In the genomic region with DNA sequence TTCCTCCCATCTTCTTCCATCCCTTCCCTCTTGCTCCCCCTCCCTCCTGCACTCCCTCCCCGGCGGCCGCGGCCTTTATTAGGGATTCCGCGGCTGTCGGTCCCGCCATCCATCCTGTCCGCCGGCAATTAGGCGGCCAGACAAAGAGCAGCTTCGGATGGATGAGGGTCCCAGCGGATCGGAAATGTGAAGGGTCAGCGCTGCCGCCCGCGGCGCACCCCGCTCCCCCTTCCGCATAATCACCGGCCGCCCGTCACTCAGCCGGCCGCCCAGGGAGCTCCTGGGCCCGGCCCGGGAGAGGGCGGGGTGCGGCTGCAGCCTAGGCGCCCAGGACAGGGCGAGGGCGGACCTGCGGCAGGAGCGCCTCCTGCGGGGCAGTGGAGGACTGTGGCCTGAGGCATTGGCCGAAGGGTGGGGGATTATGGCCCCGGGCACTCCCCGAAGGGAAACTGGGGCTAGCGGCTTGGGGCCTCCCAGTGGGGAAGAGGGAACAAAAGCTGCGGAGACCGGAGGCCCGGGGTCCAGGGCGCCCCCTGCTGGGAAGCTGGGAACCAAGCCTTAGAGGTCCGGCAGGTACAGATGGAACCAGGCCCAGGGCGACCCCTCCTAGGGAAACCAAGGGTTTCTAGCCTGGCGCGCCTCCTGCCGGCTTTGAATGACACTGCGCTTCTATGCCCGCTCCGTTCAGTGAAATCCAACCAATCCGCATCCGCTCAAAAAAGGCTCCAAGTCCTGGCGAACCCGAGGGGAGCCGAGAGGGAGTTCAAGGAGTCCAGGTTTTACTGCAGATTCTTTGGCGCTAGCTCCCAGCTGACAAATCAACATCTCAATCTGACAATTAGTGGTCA, we compare ENCODE assay signal across 8 cellular contexts. TPM values are rescaled to one million over a fixed set of nuclear protein-coding genes. Genes with fewer than 3 reads are reported as not detected.
A peak's percentile ranks its signal among the peaks of the same experiment; 100 is the strongest.
DNase-seq lines count a peak whose midpoint lies in the region; ATAC-seq and TF ChIP-seq lines count a peak whose summit lies in the region.

No MANE protein-coding gene starts in this region.

- POLR2A ChIA-PET in A673 (lab: Charles Lee; ENCODE audit: low non-redundant PET): no interaction called here

- H3K4me3 Mint-ChIP-seq in effector memory CD8-positive, alpha-beta T cell: peak overlapping the region; percentile 78 to 79

- TF ChIP-seq CTCF in A673 (conservative IDR thresholded peaks at IDR 0.05; ENCODE audit: low read depth, low read length): peak; percentile 95

- H2BK15ac ChIP-seq in mesenchymal stem cell (ENCODE audit: low read depth, poor library complexity, severe bottlenecking): no peak overlapping the region

- no peak overlapping the region for H3K4ac ChIP-seq in mesenchymal stem cell (ENCODE audit: low read depth in 1 of 2, low read length in 2 of 2)

- H3K4me2 ChIP-seq in mesenchymal stem cell (ENCODE audit: low read length, poor library complexity, severe bottlenecking): peak overlapping the region; percentile 63

- DNase-seq in A673 (ENCODE audit: low spot score) (peak; percentile 94), NCI-H82 (lab: John Stamatoyannopoulos, UW) (peak; percentile 99), mesenchymal stem cell (peak; percentile 75)
- peak; percentile 44 for DNase-seq in activated CD8-positive, alpha-beta memory T cell treated with anti-CD3 and anti-CD28 coated beads for 4 hours (ENCODE audit: low read depth in 2 of 2)
- DNase-seq in effector memory CD8-positive, alpha-beta T cell: peak; percentile 66 to 68 (median 67)
- peak; percentile 51 for DNase-seq in stimulated activated CD8-positive, alpha-beta memory T cell treated with anti-CD3 and anti-CD28 coated beads, Interleukin-12 subunit alpha, Interleukin-12 subunit beta, amount 100 ng/mL, for 24 hours (ENCODE audit: extremely low read depth)

- H2AK5ac ChIP-seq in mesenchymal stem cell (ENCODE audit: low read length, severe bottlenecking): no peak overlapping the region

- intact Hi-C loops in A673 (cut with micrococcal nuclease; ENCODE audit: unreplicated experiment): no loop called here

- CTCF ChIA-PET in A673 (lab: Charles Lee): interaction anchor here (0.8 to 1.8 kb wide), 3 partner anchors 16 to 53 kb away, joined by 3 to 15 read pairs (median 5); a partner anchor contains a TSS

- H2BK12ac ChIP-seq in mesenchymal stem cell (ENCODE audit: low read length in 2 of 2): peak overlapping the region in 1 of 2 experiments; percentile 19

- no TSS peak for BruUV-seq in A673 (replicated peaks; lab: Mats Ljungman, UMichigan)

- H3K27ac Mint-ChIP-seq in effector memory CD8-positive, alpha-beta T cell: no peak overlapping the region

- H2BK120ac ChIP-seq in mesenchymal stem cell (ENCODE audit: low read depth, low read length): no peak overlapping the region

- H3K18ac ChIP-seq in mesenchymal stem cell (ENCODE audit: low read depth in 1 of 2, low read length in 2 of 2): no peak overlapping the region

- peaks cover 26 to 62% of the 10 kb centered on the region in 2 donors for H3K27me3 Mint-ChIP-seq in effector memory CD8-positive, alpha-beta T cell

- no peaks in the 10 kb centered on the region for H3K9me3 ChIP-seq in A673 (ENCODE audit: low read depth, low read length, poor library complexity, severe bottlenecking)
- no peaks in the 10 kb centered on the region for H3K9me3 ChIP-seq in mesenchymal stem cell (ENCODE audit: control insufficient read depth, low read length)

- peak; percentile 72 for ATAC-seq in GM18868 (IDR thresholded peaks at IDR 0.05; ENCODE audit: unreplicated experiment)
- ATAC-seq in HG03457 (IDR thresholded peaks at IDR 0.05; ENCODE audit: unreplicated experiment): peak; percentile 42
- peak; percentile 72 for ATAC-seq in effector memory CD8-positive, alpha-beta T cell (replicated peaks)

- H2BK5ac ChIP-seq in mesenchymal stem cell (ENCODE audit: low read depth, low read length, poor library complexity, severe bottlenecking): no peak overlapping the region

- H3K14ac ChIP-seq in mesenchymal stem cell (ENCODE audit: low read length in 2 of 2): peak overlapping the region in 1 of 2 experiments; percentile 49

- H3K4me1 Mint-ChIP-seq in effector memory CD8-positive, alpha-beta T cell (ENCODE audit: low read depth in 2 of 2): peaks cover 36 to 41% of the 10 kb centered on the region in 2 donors

- H3K23ac ChIP-seq in mesenchymal stem cell (ENCODE audit: low read length in 2 of 2): peak overlapping the region in 1 of 2 experiments; percentile 73

- H4K8ac ChIP-seq in mesenchymal stem cell (ENCODE audit: low read length): no peak overlapping the region

- no peaks in the 10 kb centered on the region for H3K36me3 ChIP-seq in A673 (ENCODE audit: insufficient read depth, low read length, poor library complexity, severe bottlenecking)
- no peaks in the 10 kb centered on the region for H3K36me3 ChIP-seq in mesenchymal stem cell (ENCODE audit: control insufficient read depth in 1 of 2, insufficient read depth in 2 of 2, low read depth in 1 of 2, low read length in 2 of 2)

- under 1% methylated on average over 47 of the region's 58 CpGs for WGBS in mesenchymal stem cell

- H3K4me1 ChIP-seq in A673 (ENCODE audit: insufficient read depth, low read length, poor library complexity, severe bottlenecking): peaks cover 38% of the 10 kb centered on the region
- H3K4me1 ChIP-seq in mesenchymal stem cell (ENCODE audit: control insufficient read depth, insufficient read depth, low read depth, low read length): peaks cover 55% of the 10 kb centered on the region

- no peak overlapping the region for H3K9ac ChIP-seq in mesenchymal stem cell (ENCODE audit: low read length)

- H3K79me1 ChIP-seq in mesenchymal stem cell (replicated peaks; ENCODE audit: low read length, poor library complexity, severe bottlenecking): no peaks in the 10 kb centered on the region

- H2AFZ ChIP-seq in mesenchymal stem cell (ENCODE audit: low read depth, low read length): peak overlapping the region; percentile 49

- H3K27ac ChIP-seq in A673 (ENCODE audit: low read depth, low read length, poor library complexity, severe bottlenecking) (no peak overlapping the region), mesenchymal stem cell (ENCODE audit: low read length, poor library complexity, severe bottlenecking) (no peak overlapping the region)

- peaks cover 14% of the 10 kb centered on the region for H3K27me3 ChIP-seq in A673 (replicated peaks; ENCODE audit: insufficient read depth, low read depth, low read length, poor library complexity)
- H3K27me3 ChIP-seq in mesenchymal stem cell (ENCODE audit: control insufficient read depth in 1 of 2, insufficient read depth in 1 of 2, low read length in 2 of 2): peaks cover 95 to 96% of the 10 kb centered on the region in 2 experiments

- H3K36me3 Mint-ChIP-seq in effector memory CD8-positive, alpha-beta T cell (ENCODE audit: insufficient read depth): peaks cover 15% of the 10 kb centered on the region

- H4K91ac ChIP-seq in mesenchymal stem cell (ENCODE audit: low read length): no peak overlapping the region

- H3K4me3 ChIP-seq in A673 (ENCODE audit: low read depth, low read length, poor library complexity, severe bottlenecking) (peak overlapping the region; percentile 44), mesenchymal stem cell (ENCODE audit: insufficient read depth in 1 of 2, low read depth in 1 of 2, low read length in 2 of 2) (peak overlapping the region; percentile 43 to 50)

- H3K9me3 Mint-ChIP-seq in effector memory CD8-positive, alpha-beta T cell: no peaks in the 10 kb centered on the region

RNA-seq across cellular contexts. Expression of a gene that starts 4.4 kb away (rescaled TPM):
- total RNA-seq in A673 (2021): 1.9 and 3.0 TPM in 2 replicates
- polyA plus RNA-seq in mesenchymal stem cell (2013, experiment 1 of 2): 1.6 TPM
- polyA plus RNA-seq in mesenchymal stem cell (2013, experiment 2 of 2): 1.8 TPM

RNA-seq across cellular contexts. Expression of a gene that starts 5.3 kb away (rescaled TPM):
- 0.41 and 1.0 TPM in 2 replicates for total RNA-seq in A673 (2021)
- polyA plus RNA-seq in mesenchymal stem cell (2013, experiment 1 of 2): not detected
- not detected for polyA plus RNA-seq in mesenchymal stem cell (2013, experiment 2 of 2)

RNA-seq across cellular contexts. Expression of a gene that starts 19.2 kb away (rescaled TPM):
- 121 and 124 TPM in 2 replicates for total RNA-seq in A673 (2021)
- polyA plus RNA-seq in mesenchymal stem cell (2013, experiment 1 of 2): 7.5 TPM
- polyA plus RNA-seq in mesenchymal stem cell (2013, experiment 2 of 2): 6.9 TPM

RNA-seq across cellular contexts. Expression of a gene that starts 25.0 kb away (rescaled TPM):
- total RNA-seq in A673 (2021): 80.5 and 82.8 TPM in 2 replicates
- polyA plus RNA-seq in mesenchymal stem cell (2013, experiment 1 of 2): 42.1 TPM
- polyA plus RNA-seq in mesenchymal stem cell (2013, experiment 2 of 2): 43.0 TPM

RNA-seq across cellular contexts. Expression of a gene that starts 47.3 kb away (rescaled TPM):
- total RNA-seq in A673 (2021): not detected in 2 replicates
- not detected for polyA plus RNA-seq in mesenchymal stem cell (2013, experiment 1 of 2)
- polyA plus RNA-seq in mesenchymal stem cell (2013, experiment 2 of 2): not detected

Comparison
In these comparisons a context has a peak if more than half of its experiments do, and no peak if none do; other contexts are left out.
1. DNase-seq: peak in every context shown above with its lines; median percentile 99 in NCI-H82; 94 in A673; 75 in mesenchymal stem cell; 67 in effector memory CD8-positive, alpha-beta T cell; 51 in stimulated activated CD8-positive, alpha-beta memory T cell treated with anti-CD3 and anti-CD28 coated beads, Interleukin-12 subunit alpha, Interleukin-12 subunit beta, amount 100 ng/mL, for 24 hours; 44 in activated CD8-positive, alpha-beta memory T cell treated with anti-CD3 and anti-CD28 coated beads for 4 hours.